Comparison of ENCODE assay signal across 8 cellular contexts in genomic region chr5:177447066-177447610, GRCh38. TPM values are rescaled to one million over a fixed set of nuclear protein-coding genes. Genes with fewer than 3 reads are reported as not detected.
DNase-seq lines count a peak whose midpoint lies in the region; ATAC-seq lines count a peak whose summit lies in the region.

No MANE protein-coding gene starts in this region.

- peak overlapping the region; percentile 73 for H3K4me3 Mint-ChIP-seq in activated naive CD8-positive, alpha-beta T cell treated with anti-CD3 and anti-CD28 coated beads, Interleukin-2, amount 50 U/mL, for 24 hours

- H3K9ac ChIP-seq in HUES48 (ENCODE audit: low read depth, low read length) (peak overlapping the region; percentile 73; the same call in 1 of the 2 replicates), rectal smooth muscle tissue (ENCODE audit: low read length) (no peak overlapping the region)

- DNase-seq in DMS153 treated with DMSO at 0.1 percent for 48 hours (lab: John Stamatoyannopoulos, UW; ENCODE audit: unreplicated experiment) (peak; percentile 1), SK-MEL-5 (ENCODE audit: low read depth, low spot score) (peak; percentile 52), left ventricle myocardium superior (peak; percentile 57), HPDE6-E6E7 (ENCODE audit: extremely low spot score) (no peak)
- DNase-seq in activated naive CD8-positive, alpha-beta T cell treated with anti-CD3 and anti-CD28 coated beads, Interleukin-2, amount 50 U/mL, for 24 hours, result peak; percentile 73

- peaks cover 4% of the 10 kb centered on the region for H3K36me3 Mint-ChIP-seq in activated naive CD8-positive, alpha-beta T cell treated with anti-CD3 and anti-CD28 coated beads, Interleukin-2, amount 50 U/mL, for 24 hours (ENCODE audit: low read depth)

- in situ Hi-C loops in SK-MEL-5 (cut with HindIII; ENCODE audit: low pct_unique_long_range_greater_than_20kb, low sequenced_read_pairs), result no loop called here

- H3K27ac Mint-ChIP-seq in activated naive CD8-positive, alpha-beta T cell treated with anti-CD3 and anti-CD28 coated beads, Interleukin-2, amount 50 U/mL, for 24 hours, result no peak overlapping the region

- no peaks in the 10 kb centered on the region for H3K9me3 ChIP-seq in HUES48 (ENCODE audit: control insufficient read depth, insufficient read depth, low read length)

- H3K4me1 Mint-ChIP-seq in activated naive CD8-positive, alpha-beta T cell treated with anti-CD3 and anti-CD28 coated beads, Interleukin-2, amount 50 U/mL, for 24 hours, result peaks cover 54% of the 10 kb centered on the region

- H3K27me3 ChIP-seq in HUES48 (ENCODE audit: control insufficient read depth, insufficient read depth, low read length) (peaks cover 21% of the 10 kb centered on the region), rectal smooth muscle tissue (ENCODE audit: control insufficient read depth, insufficient read depth, low read length) (peaks cover 11% of the 10 kb centered on the region)

- intact Hi-C loops in left ventricle myocardium superior (cut with micrococcal nuclease), result no loop called here

- H3K27ac ChIP-seq in HUES48 (ENCODE audit: low read depth, low read length) (peak overlapping the region; percentile 88), rectal smooth muscle tissue (ENCODE audit: low read depth, low read length) (no peak overlapping the region)

- peaks cover 21% of the 10 kb centered on the region for H3K4me1 ChIP-seq in HUES48 (ENCODE audit: control insufficient read depth, insufficient read depth, low read length)
- no peaks in the 10 kb centered on the region for H3K4me1 ChIP-seq in rectal smooth muscle tissue (ENCODE audit: control insufficient read depth, insufficient read depth, low read length)

- no peaks in the 10 kb centered on the region for H3K27me3 Mint-ChIP-seq in activated naive CD8-positive, alpha-beta T cell treated with anti-CD3 and anti-CD28 coated beads, Interleukin-2, amount 50 U/mL, for 24 hours

- H3K36me3 ChIP-seq in HUES48 (ENCODE audit: control insufficient read depth, insufficient read depth, low read length) (peaks cover 5% of the 10 kb centered on the region; the same call in 1 of the 2 replicates), rectal smooth muscle tissue (ENCODE audit: control insufficient read depth, insufficient read depth, low read length) (no peaks in the 10 kb centered on the region)

- ATAC-seq in GM21423 (IDR thresholded peaks at IDR 0.05; ENCODE audit: unreplicated experiment) (peak; percentile 40), left ventricle myocardium superior (no peak)
- ATAC-seq in activated naive CD8-positive, alpha-beta T cell treated with anti-CD3 and anti-CD28 coated beads, Interleukin-2, amount 50 U/mL, for 24 hours, result peak; percentile 8

- H3K9me3 Mint-ChIP-seq in activated naive CD8-positive, alpha-beta T cell treated with anti-CD3 and anti-CD28 coated beads, Interleukin-2, amount 50 U/mL, for 24 hours, result no peaks in the 10 kb centered on the region

- H3K4me3 ChIP-seq in HUES48 (ENCODE audit: low read depth, low read length) (peak overlapping the region; percentile 80), rectal smooth muscle tissue (ENCODE audit: low read length) (peak overlapping the region; percentile 50)

RNA-seq across cellular contexts. Expression of gene PRR7, which starts 0.5 kb away (rescaled TPM):
- 34.4 and 38.8 TPM in 2 replicates for total RNA-seq in SK-MEL-5 (2014; rRNA removed; shearing (Covaris generic))
- 179 and 188 TPM in 2 replicates for polyA plus RNA-seq in SK-MEL-5 (2015; cell fraction: cytosol; rRNA removed)
- polyA plus RNA-seq in SK-MEL-5 (2015; cell fraction: nucleus; rRNA removed), result 93.4 and 107 TPM in 2 replicates
- total RNA-seq in left ventricle myocardium superior, result 0.40 TPM

RNA-seq across cellular contexts. Expression of gene GRK6, which starts 20.7 kb away (rescaled TPM):
- 18.9 and 19.4 TPM in 2 replicates for total RNA-seq in SK-MEL-5 (2014; rRNA removed; shearing (Covaris generic))
- 29.6 and 35.1 TPM in 2 replicates for polyA plus RNA-seq in SK-MEL-5 (2015; cell fraction: cytosol; rRNA removed)
- 16.4 and 25.6 TPM in 2 replicates for polyA plus RNA-seq in SK-MEL-5 (2015; cell fraction: nucleus; rRNA removed)
- total RNA-seq in left ventricle myocardium superior, result 17.6 TPM

RNA-seq across cellular contexts. Expression of gene DBN1, which starts 26.3 kb away (rescaled TPM):
- total RNA-seq in SK-MEL-5 (2014; rRNA removed; shearing (Covaris generic)), result 41.6 and 49.0 TPM in 2 replicates
- 50.4 and 53.9 TPM in 2 replicates for polyA plus RNA-seq in SK-MEL-5 (2015; cell fraction: cytosol; rRNA removed)
- polyA plus RNA-seq in SK-MEL-5 (2015; cell fraction: nucleus; rRNA removed), result 58.2 and 79.8 TPM in 2 replicates
- total RNA-seq in left ventricle myocardium superior, result 22.4 TPM

RNA-seq across cellular contexts. Expression of gene F12, which starts 37.8 kb away (rescaled TPM):
- total RNA-seq in SK-MEL-5 (2014; rRNA removed; shearing (Covaris generic)), result 6.0 and 8.2 TPM in 2 replicates
- 10.6 and 12.1 TPM in 2 replicates for polyA plus RNA-seq in SK-MEL-5 (2015; cell fraction: cytosol; rRNA removed)
- polyA plus RNA-seq in SK-MEL-5 (2015; cell fraction: nucleus; rRNA removed), result 25.7 and 27.4 TPM in 2 replicates
- not detected for total RNA-seq in left ventricle myocardium superior

RNA-seq across cellular contexts. Expression of gene PFN3, which starts 46.7 kb away (rescaled TPM):
- not detected in 2 replicates for total RNA-seq in SK-MEL-5 (2014; rRNA removed; shearing (Covaris generic))
- not detected in 2 replicates for polyA plus RNA-seq in SK-MEL-5 (2015; cell fraction: cytosol; rRNA removed)
- polyA plus RNA-seq in SK-MEL-5 (2015; cell fraction: nucleus; rRNA removed), result not detected in 2 replicates
- total RNA-seq in left ventricle myocardium superior, result not detected

Comparison
In these comparisons a context has a peak if more than half of its experiments do, and no peak if none do; other contexts are left out.
1. RNA of gene PRR7, which starts 0.5 kb away (total RNA-seq): 34.4 to 38.8 TPM in SK-MEL-5; 0.40 TPM in left ventricle myocardium superior (single experiment); every median in the first group is over 10 times any median in the second.